11 cellular contexts compared by ENCODE assay signal in the genomic region with DNA sequence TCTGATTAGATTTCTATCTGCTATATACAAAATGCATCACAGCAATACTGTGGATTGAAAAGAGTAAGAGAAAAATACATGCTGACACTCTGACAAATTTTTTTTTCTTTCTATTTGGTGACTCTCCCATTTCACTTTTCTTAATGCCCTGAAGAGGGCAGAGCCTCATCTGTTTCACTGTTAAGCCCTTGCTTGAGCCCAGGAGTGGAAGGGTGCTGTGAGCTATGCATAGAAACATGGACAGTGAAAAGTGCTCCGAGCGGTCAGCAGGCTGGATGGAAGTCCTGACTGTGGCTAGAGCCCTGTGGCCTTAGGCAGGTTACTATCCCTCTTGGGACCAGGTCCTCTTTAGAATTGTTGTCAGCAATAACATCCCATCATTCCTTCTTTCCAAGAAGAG. TPM values are rescaled to one million over a fixed set of nuclear protein-coding genes. Genes with fewer than 3 reads are reported as not detected.
DNase-seq lines count a peak whose midpoint lies in the region; ATAC-seq, FAIRE-seq and TF ChIP-seq lines count a peak whose summit lies in the region.
"Had no signal": no experiment of that assay in that cellular context is flagged by ENCODE, and none has a peak within 500 bp of the region (broad histone marks: within the 10 kb centered on the region; RNA-seq: fewer than 3 reads in every experiment).

No MANE protein-coding gene starts in this region.

- H3K27ac ChIP-seq in OCI-LY1 (ENCODE audit: low read depth, low read length, poor library complexity, severe bottlenecking): no peak overlapping the region
- H3K27ac ChIP-seq in small intestine (ENCODE audit: low read depth in 1 of 2, low read length in 1 of 2): no peak overlapping the region
- H3K27ac ChIP-seq: neutrophil had no signal

- no peaks in the 10 kb centered on the region for H3K79me2 ChIP-seq in OCI-LY1 (ENCODE audit: insufficient read depth, low read length)

- peak; percentile 49 for TF ChIP-seq CTCF in OCI-LY1 (IDR thresholded peaks at IDR 0.05; ENCODE audit: low read length)
- TF ChIP-seq CTCF in epithelial cell of proximal tubule (conservative IDR thresholded peaks at IDR 0.05; ENCODE audit: low read depth, low read length): peak; percentile 45
- TF ChIP-seq CTCF in retinal pigment epithelial cell (conservative IDR thresholded peaks at IDR 0.05; ENCODE audit: low read depth, low read length): peak; percentile 49

- H3K27me3 ChIP-seq in OCI-LY1 (ENCODE audit: insufficient read depth, low read length): no peaks in the 10 kb centered on the region
- no peaks in the 10 kb centered on the region for H3K27me3 ChIP-seq in small intestine (ENCODE audit: control insufficient read depth in 2 of 2, insufficient read depth in 2 of 2, low read length in 2 of 2)
- H3K27me3 ChIP-seq: neutrophil had no signal

- ATAC-seq in GM21360 (IDR thresholded peaks at IDR 0.05; ENCODE audit: unreplicated experiment) (no peak), HG03280 (IDR thresholded peaks at IDR 0.05; ENCODE audit: unreplicated experiment) (no peak)

- no peaks in the 10 kb centered on the region for H4K20me1 ChIP-seq in OCI-LY1 (ENCODE audit: insufficient read depth, low read length)

- H3K4me2 ChIP-seq in OCI-LY1 (ENCODE audit: low read length): no peak overlapping the region

- H3K4me1 ChIP-seq in OCI-LY1 (ENCODE audit: insufficient read depth, low read length, severe bottlenecking) (no peaks in the 10 kb centered on the region), small intestine (ENCODE audit: control insufficient read depth in 2 of 2, insufficient read depth in 1 of 2, low read depth in 1 of 2, low read length in 1 of 2) (no peaks in the 10 kb centered on the region)

- no peaks in the 10 kb centered on the region for H3K9me2 ChIP-seq in OCI-LY1 (ENCODE audit: low read depth, low read length)

- H3K9ac ChIP-seq in OCI-LY1 (ENCODE audit: low read length): no peak overlapping the region

- no peak overlapping the region for H3K4me3 ChIP-seq in OCI-LY1 (ENCODE audit: low read depth, low read length, poor library complexity, severe bottlenecking)
- no peak overlapping the region for H3K4me3 ChIP-seq in epithelial cell of proximal tubule (ENCODE audit: low read depth, low read length)
- no peak overlapping the region for H3K4me3 ChIP-seq in retinal pigment epithelial cell (ENCODE audit: low read length)
- no peak overlapping the region for H3K4me3 ChIP-seq in small intestine (ENCODE audit: low read depth in 1 of 2, low read length in 2 of 2)
- H3K4me3 ChIP-seq: thoracic aorta had no signal

- DNase-seq in SIG-M5 treated with dmso at 0.1 percent for 504 hours (lab: John Stamatoyannopoulos, UW; ENCODE audit: unreplicated experiment) (peak; percentile 46), SIG-M5 (lab: John Stamatoyannopoulos, UW) (no peak), epithelial cell of proximal tubule (ENCODE audit: low read depth) (no peak), retinal pigment epithelial cell (ENCODE audit: low read depth) (no peak), small intestine (no peak)

- H2AFZ ChIP-seq in OCI-LY1 (ENCODE audit: low read length): no peak overlapping the region

- 85 to 98% (median 86%) methylated on average over 2 of the region's 2 CpGs for WGBS in small intestine, 3 donors

- peaks cover 61% of the 10 kb centered on the region for H3K36me3 ChIP-seq in OCI-LY1 (ENCODE audit: insufficient read depth, low read length)
- peaks cover 17 to 26% of the 10 kb centered on the region in 2 donors for H3K36me3 ChIP-seq in small intestine (ENCODE audit: control insufficient read depth in 2 of 2, insufficient read depth in 2 of 2, low read length in 2 of 2)

- H3F3A ChIP-seq in OCI-LY1 (ENCODE audit: insufficient read depth, low read length): no peaks in the 10 kb centered on the region

- H3K9me3 ChIP-seq in OCI-LY1 (ENCODE audit: low read length): no peaks in the 10 kb centered on the region
- H3K9me3 ChIP-seq in small intestine (ENCODE audit: control insufficient read depth, low read depth): no peaks in the 10 kb centered on the region
- H3K9me3 ChIP-seq: neutrophil, thoracic aorta had no signal

- no peak for FAIRE-seq in small intestine (lab: Jason Lieb, UNC)
- FAIRE-seq: colon had no signal

RNA-seq across cellular contexts. Expression of a gene that starts 17.4 kb away (rescaled TPM):
- total RNA-seq in epithelial cell of proximal tubule: 136 and 205 TPM in 2 replicates
- 10 to 100 TPM; 11.9 to 33.8 (median 12.7) TPM for polyA plus RNA-seq in small intestine
